8 cellular contexts compared by ENCODE assay signal in the genomic region with DNA sequence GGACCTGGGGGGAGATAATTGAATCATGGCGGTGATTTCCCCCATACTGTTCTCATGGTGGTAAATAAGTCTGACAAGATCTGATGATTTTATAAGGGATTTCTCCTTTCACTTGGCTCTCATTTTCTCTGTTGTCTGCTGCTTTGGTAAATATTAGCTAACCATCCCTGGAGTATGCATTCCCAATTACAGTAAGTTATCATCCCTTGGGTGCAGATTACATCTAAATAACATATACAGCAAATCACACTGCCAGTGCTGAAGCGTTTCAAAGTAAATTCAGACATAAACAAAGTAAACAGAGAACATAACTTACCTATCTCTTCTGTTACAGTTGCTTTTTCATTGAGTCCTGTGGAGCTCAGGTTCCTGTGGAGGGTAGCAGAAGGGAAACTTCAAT. TPM values are rescaled to one million over a fixed set of nuclear protein-coding genes. Genes with fewer than 3 reads are reported as not detected.
"Had no signal": no experiment of that assay in that cellular context is flagged by ENCODE, and none has a peak within 500 bp of the region (broad histone marks: within the 10 kb centered on the region; RNA-seq: fewer than 3 reads in every experiment).

No MANE protein-coding gene starts in this region.

- FAIRE-seq: HTR-8/SVneo, K562 had no signal

- DNase-seq: GM23248, GOT3, H7, IMR-90 had no signal

- H3K27ac ChIP-seq: GM23248 had no signal

RNA-seq across cellular contexts. Expression of gene CD2, which starts 48.1 kb away (rescaled TPM):
- total RNA-seq: GM23248, H4, H7, HT-29, IMR-90 had no signal
